ENCODE assay signal across 8 cellular contexts in the genomic region with DNA sequence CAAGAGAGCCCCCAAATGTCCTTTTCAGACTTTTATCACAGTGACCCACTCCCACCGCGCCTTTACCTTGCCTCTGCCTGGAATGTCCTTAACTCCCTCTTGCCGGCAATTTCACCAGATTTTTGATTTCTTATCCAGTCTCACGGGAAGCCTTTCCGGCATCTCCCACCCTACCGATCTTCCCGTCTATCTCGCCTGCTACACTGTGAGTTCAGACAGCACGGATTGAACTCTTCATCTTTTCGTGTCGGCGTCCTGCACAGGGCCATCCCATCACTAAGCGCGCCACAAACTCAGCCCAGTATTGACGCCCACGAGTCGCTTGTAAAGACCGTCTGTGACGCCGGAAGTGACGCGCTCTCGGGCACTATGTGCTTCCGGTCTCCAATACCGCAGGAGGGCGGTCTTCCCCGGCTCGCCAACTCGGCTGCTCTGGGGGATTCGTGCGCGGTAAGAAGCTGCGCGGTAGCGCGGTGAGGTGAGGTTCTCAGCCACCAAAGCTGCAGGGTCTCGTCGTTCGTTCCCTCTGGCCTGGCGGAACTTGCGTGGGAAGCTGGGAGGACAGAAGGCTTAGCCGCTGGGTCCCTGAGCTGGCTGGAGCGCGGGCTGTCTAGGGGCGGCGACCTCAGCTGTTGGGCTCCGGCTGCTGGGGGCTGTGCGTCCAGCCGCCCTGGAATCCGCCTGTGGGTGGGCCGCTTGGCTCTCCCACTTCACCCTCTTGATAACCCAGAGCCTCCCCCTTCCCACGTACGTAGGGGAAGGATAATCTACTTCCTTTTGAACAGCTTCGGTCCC. TPM values are rescaled to one million over a fixed set of nuclear protein-coding genes. Genes with fewer than 3 reads are reported as not detected.
A peak's percentile ranks its signal among the peaks of the same experiment; 100 is the strongest.
DNase-seq lines count a peak whose midpoint lies in the region; TF ChIP-seq lines count a peak whose summit lies in the region.

A gene with protein sequence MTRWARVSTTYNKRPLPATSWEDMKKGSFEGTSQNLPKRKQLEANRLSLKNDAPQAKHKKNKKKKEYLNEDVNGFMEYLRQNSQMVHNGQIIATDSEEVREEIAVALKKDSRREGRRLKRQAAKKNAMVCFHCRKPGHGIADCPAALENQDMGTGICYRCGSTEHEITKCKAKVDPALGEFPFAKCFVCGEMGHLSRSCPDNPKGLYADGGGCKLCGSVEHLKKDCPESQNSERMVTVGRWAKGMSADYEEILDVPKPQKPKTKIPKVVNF (plus strand): TSS at position 367 of the 795 bp plus-strand sequence. CDS start 3,171 bp downstream, outside the sequence.

- H3K4me3 Mint-ChIP-seq in HFFc6, result peak within 1 kb of the TSS; percentile 96

- peaks cover 6% of the 10 kb centered on the region for H3F3A ChIP-seq in SK-N-SH (replicated peaks; ENCODE audit: insufficient read depth)

- no peaks in the 10 kb centered on the region for H4K20me1 ChIP-seq in SK-N-SH (ENCODE audit: insufficient read depth)

- H3K27me3 ChIP-seq in SK-N-SH (ENCODE audit: insufficient read depth), result no peaks in the 10 kb centered on the region

- no peaks in the 10 kb centered on the region for H3K9me3 ChIP-seq in SK-N-SH

- WGBS in SK-N-SH (ENCODE audit: low lambda C conversion rate), result under 1% methylated on average over 28 of the region's 54 CpGs

- H3K4me1 Mint-ChIP-seq in HFFc6 (ENCODE audit: low read depth), result peaks cover 42% of the 10 kb centered on the region

- no peaks in the 10 kb centered on the region for H3K9me2 ChIP-seq in SK-N-SH

- peaks cover 71% of the 10 kb centered on the region for H3K79me2 ChIP-seq in SK-N-SH (ENCODE audit: insufficient read depth)

- TF ChIP-seq CTCF in GM10248 (IDR thresholded peaks at IDR 0.05; ENCODE audit: control extremely low read depth, extremely low read depth, low read depth, missing control alignments), result no peak
- peak; percentile 59 for TF ChIP-seq CTCF in HFFc6 (IDR thresholded peaks at IDR 0.05)
- peak; percentile 18; the same call in 1 of the 2 replicates for TF ChIP-seq CTCF in SK-N-SH (IDR thresholded peaks at IDR 0.05)

- H3K9ac ChIP-seq in SK-N-SH, result peak within 1 kb of the TSS; percentile 83

- peak within 1 kb of the TSS; percentile 83 for H3K4me2 ChIP-seq in SK-N-SH

- H3K4me1 ChIP-seq in SK-N-SH (ENCODE audit: control insufficient read depth in 1 of 2, insufficient read depth in 2 of 2, low read depth in 1 of 2, low read length in 1 of 2), result peaks cover 15 to 17% of the 10 kb centered on the region in 2 experiments; a peak in 3 of 4 replicates

- H3K36me3 ChIP-seq in SK-N-SH (replicated peaks in 1 of 2; ENCODE audit: control insufficient read depth in 1 of 2, insufficient read depth in 2 of 2, low read length in 1 of 2), result peaks cover 9 to 15% of the 10 kb centered on the region in 2 experiments

- no peak for TF ChIP-seq EP300 in SK-N-SH (IDR thresholded peaks at IDR 0.05; ENCODE audit: borderline replicate concordance in 1 of 2, low read depth in 1 of 2, low read length in 1 of 2)

- TF ChIP-seq RAD21 in SK-N-SH (IDR thresholded peaks at IDR 0.05; ENCODE audit: low read length), result peak; percentile 18

- POLR2A ChIA-PET in GM10248 (lab: Yijun Ruan, JAX) (interaction anchor here (0.6 kb wide), 1 partner anchor 206 kb away, joined by 3 read pairs; no protein-coding TSS in a partner anchor), SK-N-SH (lab: Yijun Ruan, JAX) (interaction anchor here (0.7 to 1.2 kb wide), 4 partner anchors 8 to 621 kb away, joined by 3 read pairs; no protein-coding TSS in a partner anchor)

- peak within 1 kb of the TSS; percentile 96 for H3K27ac Mint-ChIP-seq in HFFc6

- H2AFZ ChIP-seq in SK-N-SH (ENCODE audit: low read depth), result peak within 1 kb of the TSS; percentile 77

- H3K9me3 Mint-ChIP-seq in HFFc6, result no peaks in the 10 kb centered on the region

- peak within 1 kb of the TSS; percentile 76 to 98 for H3K4me3 ChIP-seq in SK-N-SH (ENCODE audit: low read depth in 2 of 2, low read length in 1 of 2)

- H3K36me3 Mint-ChIP-seq in HFFc6 (ENCODE audit: low read depth), result peaks cover 13% of the 10 kb centered on the region

- CTCF ChIA-PET in GM10248 (lab: Yijun Ruan, JAX) (interaction anchor here (0.7 to 4.1 kb wide), 8 partner anchors 10 to 92 kb away, joined by 3 to 23 read pairs (median 3); no protein-coding TSS in a partner anchor), SK-N-SH (lab: Yijun Ruan, JAX) (interaction anchor here (1.0 to 2.4 kb wide), 6 partner anchors 10 to 864 kb away, joined by 3 to 10 read pairs (median 6); no protein-coding TSS in a partner anchor)

- peaks cover 3% of the 10 kb centered on the region for H3K27me3 Mint-ChIP-seq in HFFc6 (ENCODE audit: insufficient read depth)

- peak within 1 kb of the TSS; percentile 84 to 86 for H3K27ac ChIP-seq in SK-N-SH (ENCODE audit: low read depth in 2 of 2, low read length in 1 of 2)

- peak; percentile 92 for DNase-seq in GM10248 (ENCODE audit: extremely low spot score)
- peak; percentile 90 for DNase-seq in HFFc6
- peak; percentile 97 for DNase-seq in NAMALWA (ENCODE audit: low spot score)
- peak; percentile 90 for DNase-seq in SK-N-SH
- peak; percentile 92 for DNase-seq in activated naive CD4-positive, alpha-beta T cell treated with anti-CD3 and anti-CD28 coated beads, Interleukin-2, amount 50 U/mL, for 16 hours
- DNase-seq in germinal center (ENCODE audit: low spot score), result peak; percentile 87
- peak; percentile 81 for DNase-seq in non-pigmented ciliary epithelial cell (ENCODE audit: low read depth)
- peak; percentile 98 for DNase-seq in superior temporal gyrus (ENCODE audit: extremely low spot score)

TF ChIP-seq in SK-N-SH, 30 proteins besides CTCF, POLR2A, EP300 and RAD21 (continues in another document):
- TF ChIP-seq NRF1 (IDR thresholded peaks at IDR 0.05; ENCODE audit: low read depth, low read length) (no peak), GATA2 (CRISPR knock-in tag; IDR thresholded peaks at IDR 0.05) (no peak), MEF2A (IDR thresholded peaks at IDR 0.05; ENCODE audit: borderline replicate concordance, low read depth) (no peak), SIN3A (IDR thresholded peaks at IDR 0.05; ENCODE audit: borderline replicate concordance, low read depth, low read length) (peak; percentile 47; the same call in 1 of the 2 replicates), IRF3 (IDR thresholded peaks at IDR 0.05; ENCODE audit: low read depth, low read length) (no peak), CHD2 (IDR thresholded peaks at IDR 0.05; ENCODE audit: low read length, partially characterized antibody) (peak; percentile 47), EZH2phosphoT487 (IDR thresholded peaks at IDR 0.05; ENCODE audit: borderline replicate concordance, low read depth) (no peak), GABPA (IDR thresholded peaks at IDR 0.05; ENCODE audit: low read depth) (peak; percentile 97), FOXJ3 (CRISPR knock-in tag; IDR thresholded peaks at IDR 0.05) (no peak), RCOR1 (IDR thresholded peaks at IDR 0.05; ENCODE audit: low read length) (no peak; the same call in 1 of the 2 replicates), ELF1 (IDR thresholded peaks at IDR 0.05) (peak; percentile 59; the same call in 1 of the 2 replicates), FOSL2 (IDR thresholded peaks at IDR 0.05; ENCODE audit: borderline replicate concordance, low read depth) (no peak), RXRA (IDR thresholded peaks at IDR 0.05; ENCODE audit: borderline replicate concordance, low read depth) (no peak), JUND (IDR thresholded peaks at IDR 0.05) (no peak), TCF12 (IDR thresholded peaks at IDR 0.05) (no peak)
- TF ChIP-seq, protein P1, sequence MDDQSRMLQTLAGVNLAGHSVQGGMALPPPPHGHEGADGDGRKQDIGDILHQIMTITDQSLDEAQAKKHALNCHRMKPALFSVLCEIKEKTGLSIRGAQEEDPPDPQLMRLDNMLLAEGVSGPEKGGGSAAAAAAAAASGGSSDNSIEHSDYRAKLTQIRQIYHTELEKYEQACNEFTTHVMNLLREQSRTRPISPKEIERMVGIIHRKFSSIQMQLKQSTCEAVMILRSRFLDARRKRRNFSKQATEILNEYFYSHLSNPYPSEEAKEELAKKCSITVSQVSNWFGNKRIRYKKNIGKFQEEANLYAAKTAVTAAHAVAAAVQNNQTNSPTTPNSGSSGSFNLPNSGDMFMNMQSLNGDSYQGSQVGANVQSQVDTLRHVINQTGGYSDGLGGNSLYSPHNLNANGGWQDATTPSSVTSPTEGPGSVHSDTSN (IDR thresholded peaks at IDR 0.05), result no peak
- TF ChIP-seq, protein P2, sequence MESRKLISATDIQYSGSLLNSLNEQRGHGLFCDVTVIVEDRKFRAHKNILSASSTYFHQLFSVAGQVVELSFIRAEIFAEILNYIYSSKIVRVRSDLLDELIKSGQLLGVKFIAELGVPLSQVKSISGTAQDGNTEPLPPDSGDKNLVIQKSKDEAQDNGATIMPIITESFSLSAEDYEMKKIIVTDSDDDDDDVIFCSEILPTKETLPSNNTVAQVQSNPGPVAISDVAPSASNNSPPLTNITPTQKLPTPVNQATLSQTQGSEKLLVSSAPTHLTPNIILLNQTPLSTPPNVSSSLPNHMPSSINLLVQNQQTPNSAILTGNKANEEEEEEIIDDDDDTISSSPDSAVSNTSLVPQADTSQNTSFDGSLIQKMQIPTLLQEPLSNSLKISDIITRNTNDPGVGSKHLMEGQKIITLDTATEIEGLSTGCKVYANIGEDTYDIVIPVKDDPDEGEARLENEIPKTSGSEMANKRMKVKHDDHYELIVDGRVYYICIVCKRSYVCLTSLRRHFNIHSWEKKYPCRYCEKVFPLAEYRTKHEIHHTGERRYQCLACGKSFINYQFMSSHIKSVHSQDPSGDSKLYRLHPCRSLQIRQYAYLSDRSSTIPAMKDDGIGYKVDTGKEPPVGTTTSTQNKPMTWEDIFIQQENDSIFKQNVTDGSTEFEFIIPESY (IDR thresholded peaks at IDR 0.05; ENCODE audit: borderline replicate concordance, low read depth), result no peak
- TF ChIP-seq, protein P3, sequence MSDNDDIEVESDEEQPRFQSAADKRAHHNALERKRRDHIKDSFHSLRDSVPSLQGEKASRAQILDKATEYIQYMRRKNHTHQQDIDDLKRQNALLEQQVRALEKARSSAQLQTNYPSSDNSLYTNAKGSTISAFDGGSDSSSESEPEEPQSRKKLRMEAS (IDR thresholded peaks at IDR 0.05; ENCODE audit: low read depth), result peak; percentile 78

RNA-seq across cellular contexts. Expression of the gene that starts here (rescaled TPM):
- total RNA-seq in HFFc6 (2021; fragmentation: NEBNext Ultra II Directional; extraction: Animal tissue kit (Norgen Biotek cat#: 25700)), result 10 to 100 TPM; 26.8 to 33.9 (median 31.7) TPM
- 13.2 and 14.8 TPM in 2 replicates for polyA plus RNA-seq in SK-N-SH (2012; rRNA removed)
- 16.9 and 22.2 TPM in 2 replicates for polyA plus RNA-seq in SK-N-SH (2012; cell fraction: cytosol; rRNA removed)
- polyA plus RNA-seq in SK-N-SH (2012; cell fraction: nucleus; rRNA removed), result 6.1 and 16.6 TPM in 2 replicates

Comparison
In these comparisons a context has a peak if more than half of its experiments do, and no peak if none do; other contexts are left out.
1. Peak in every context shown above with its lines: DNase-seq, H3K4me3 ChIP-seq and H3K27ac ChIP-seq.